In genomic region chr20:25058051-25058796, GRCh38 we compare ENCODE assay signal across 8 cellular contexts. TPM values are rescaled to one million over a fixed set of nuclear protein-coding genes. Genes with fewer than 3 reads are reported as not detected.
DNase-seq lines count a peak whose midpoint lies in the region; ATAC-seq, FAIRE-seq and TF ChIP-seq lines count a peak whose summit lies in the region.

TSS of gene ACSS1 (minus strand) at chr20:25058139. CDS start at chr20:25058102, 37 bp downstream.

- peak within 1 kb of the TSS; percentile 18 for H3K27ac Mint-ChIP-seq in astrocyte (ENCODE audit: unreplicated experiment)

- peaks cover 23% of the 10 kb centered on the region for H4K20me1 ChIP-seq in astrocyte (ENCODE audit: insufficient read depth, low read length)

- H3K27me3 ChIP-seq in astrocyte (ENCODE audit: insufficient read depth, low read length) = peaks cover 38% of the 10 kb centered on the region

- H3K9me3 ChIP-seq in astrocyte (ENCODE audit: insufficient read depth, low read depth, low read length) = no peaks in the 10 kb centered on the region

- FAIRE-seq in astrocyte (lab: Jason Lieb, UNC) = no peak

- ATAC-seq in HG03442 (IDR thresholded peaks at IDR 0.05; ENCODE audit: unreplicated experiment) = peak; percentile 62

- peaks cover 13% of the 10 kb centered on the region for H3K4me1 ChIP-seq in astrocyte (ENCODE audit: insufficient read depth, low read length)

- H3K4me3 ChIP-seq in astrocyte (ENCODE audit: insufficient read depth, low read depth, low read length) = peak within 1 kb of the TSS; percentile 63

- H3K27ac ChIP-seq in astrocyte (ENCODE audit: low read depth, low read length) = no peak within 1 kb of the TSS

- peaks cover 7% of the 10 kb centered on the region for H3K9me3 Mint-ChIP-seq in astrocyte (ENCODE audit: unreplicated experiment)

- H3K4me1 Mint-ChIP-seq in astrocyte (ENCODE audit: low read depth, unreplicated experiment) = no peaks in the 10 kb centered on the region

- peak within 1 kb of the TSS; percentile 97 for H3K4me2 ChIP-seq in astrocyte (ENCODE audit: low read length)

- no peaks in the 10 kb centered on the region for H3K36me3 Mint-ChIP-seq in astrocyte (ENCODE audit: low read depth, unreplicated experiment)

- H3K79me2 ChIP-seq in astrocyte (ENCODE audit: insufficient read depth, low read length) = no peaks in the 10 kb centered on the region

- H2AFZ ChIP-seq in astrocyte (ENCODE audit: low read depth, low read length) = peak within 1 kb of the TSS; percentile 86

- peaks cover 77% of the 10 kb centered on the region for H3K27me3 Mint-ChIP-seq in astrocyte (ENCODE audit: low read depth, unreplicated experiment)

- DNase-seq in CD1c-positive myeloid dendritic cell (ENCODE audit: extremely low spot score) = peak; percentile 65
- DNase-seq in GM19240 (ENCODE audit: insufficient read length, low spot score) = peak; percentile 63
- no peak for DNase-seq in astrocyte (ENCODE audit: low read depth)
- peak; percentile 44 for DNase-seq in iPS-NIHi7 (ENCODE audit: extremely low spot score)
- peak; percentile 37 to 53 (median 47) for DNase-seq in stimulated activated CD4-positive, alpha-beta T cell treated with anti-CD3 and anti-CD28 coated beads, Interleukin-12 subunit alpha, Interleukin-12 subunit beta, amount 100 ng/mL, for 48 hours (ENCODE audit: low read depth in 2 of 3, low spot score in 1 of 3)
- DNase-seq in foreskin melanocyte = no peak

- intact Hi-C loops in T-helper 2 cell treated with Interferon-gamma antibody and Interleukin-4, amounts not matched to agents 100 ng/mL and 5 ng/mL, for 36 hours (cut with micrococcal nuclease) = loop anchor here (1.0 to 5.0 kb wide), 4 partner anchors 66 to 349 kb away; partner anchors contain the start of genes APMAP, GINS1 and PYGB

- H3K36me3 ChIP-seq in astrocyte (ENCODE audit: insufficient read depth, low read length) = no peaks in the 10 kb centered on the region

- H3K9ac ChIP-seq in astrocyte (ENCODE audit: low read length) = peak within 1 kb of the TSS; percentile 70

- no peak for TF ChIP-seq CTCF in astrocyte (IDR thresholded peaks at IDR 0.05; ENCODE audit: insufficient read depth, low read depth, low read length)

- peak within 1 kb of the TSS; percentile 54 for H3K4me3 Mint-ChIP-seq in astrocyte (ENCODE audit: unreplicated experiment)

RNA-seq across cellular contexts. Expression of gene ACSS1, which starts in this region (rescaled TPM):
- total RNA-seq in T-helper 2 cell treated with Interferon-gamma antibody and Interleukin-4, amounts not matched to agents 100 ng/mL and 5 ng/mL, for 36 hours = 32.0 and 34.5 TPM in 2 replicates
- total RNA-seq in astrocyte = 0.24 and 0.27 TPM in 2 replicates

Comparison
In these comparisons a context has a peak if more than half of its experiments do, and no peak if none do; other contexts are left out.
1. RNA of gene ACSS1 (total RNA-seq): 32.0 to 34.5 TPM in T-helper 2 cell treated with Interferon-gamma antibody and Interleukin-4, amounts not matched to agents 100 ng/mL and 5 ng/mL, for 36 hours; 0.24 to 0.27 TPM in astrocyte; every median in the first group is over 10 times any median in the second.
2. DNase-seq: peak in CD1c-positive myeloid dendritic cell (single experiment), GM19240 (single experiment), iPS-NIHi7 (single experiment) and stimulated activated CD4-positive, alpha-beta T cell treated with anti-CD3 and anti-CD28 coated beads, Interleukin-12 subunit alpha, Interleukin-12 subunit beta, amount 100 ng/mL, for 48 hours (3 of 3); none in astrocyte (single experiment) and foreskin melanocyte (single experiment).